ENCODE assay signal across 24 cellular contexts in the genomic region with DNA sequence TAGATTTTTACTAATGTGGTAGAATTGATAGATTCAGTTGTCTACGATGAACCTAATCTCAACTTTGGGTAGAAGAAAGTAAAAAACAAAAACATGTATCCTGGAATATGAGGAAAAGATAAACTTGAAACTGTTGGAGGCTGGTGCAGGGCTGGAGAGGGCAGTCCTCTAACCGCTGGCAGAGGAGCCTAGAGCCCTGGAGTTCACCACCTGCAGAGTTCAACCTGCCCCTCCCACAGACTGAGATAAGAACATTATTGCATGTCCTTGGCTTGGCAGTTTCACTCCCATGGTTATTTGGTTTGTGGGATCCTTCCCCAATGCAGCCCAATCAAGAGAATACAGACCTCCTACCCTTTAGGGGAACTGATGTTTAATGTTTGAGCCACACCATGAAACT. TPM values are rescaled to one million over a fixed set of nuclear protein-coding genes. Genes with fewer than 3 reads are reported as not detected.
A peak's percentile ranks its signal among the peaks of the same experiment; 100 is the strongest.
DNase-seq lines count a peak whose midpoint lies in the region; ATAC-seq and TF ChIP-seq lines count a peak whose summit lies in the region.
"Had no signal": no experiment of that assay in that cellular context is flagged by ENCODE, and none has a peak within 500 bp of the region (broad histone marks: within the 10 kb centered on the region; RNA-seq: fewer than 3 reads in every experiment).

No MANE protein-coding gene starts in this region.

- in situ Hi-C loops in Panc1 (cut with HindIII; ENCODE audit: low pct_unique_long_range_greater_than_20kb, low sequenced_read_pairs), result no loop called here

- peaks cover 3 to 11% of the 10 kb centered on the region in 2 donors for H3K36me3 Mint-ChIP-seq in CD14-positive monocyte
- H3K36me3 Mint-ChIP-seq: activated naive CD8-positive, alpha-beta T cell treated with anti-CD3 and anti-CD28 coated beads, Interleukin-2, amount 10 ng/mL, durations not matched to agents 7 days and 5 days; CD4-positive, CD25-positive, alpha-beta regulatory T cell had no signal

- no CpG with 5 or more reads among the region's 2 CpGs for WGBS in mesendoderm (ENCODE audit: extremely low coverage, insufficient coverage, low lambda C conversion rate)

- no peaks in the 10 kb centered on the region for H3K9me3 ChIP-seq in Panc1 (ENCODE audit: control insufficient read depth, insufficient read depth, low read depth, low read length)
- no peaks in the 10 kb centered on the region for H3K9me3 ChIP-seq in endocrine pancreas (ENCODE audit: control insufficient read depth, low read length)
- H3K9me3 ChIP-seq: prostate gland, thoracic aorta, uterus had no signal

- H3K4me2 ChIP-seq in mesendoderm (ENCODE audit: low read length), result no peak overlapping the region

- no peak for ATAC-seq in Panc1
- ATAC-seq in HG03135 (IDR thresholded peaks at IDR 0.05; ENCODE audit: unreplicated experiment), result no peak
- ATAC-seq: Right ventricle myocardium inferior; stimulated activated naive CD8-positive, alpha-beta T cell treated with anti-CD3 and anti-CD28 coated beads, Interleukin-15, Interleukin-2, amounts not matched to agents 100 U/mL and 50 U/mL, for 24 hours had no signal

- H3K18ac ChIP-seq in mesendoderm (ENCODE audit: low read length), result no peak overlapping the region

- no peak overlapping the region for H4K5ac ChIP-seq in mesendoderm (ENCODE audit: low read length)

- H3K79me2 ChIP-seq in mesendoderm (ENCODE audit: control insufficient read depth, insufficient read depth, low read length), result no peaks in the 10 kb centered on the region

- H3K56ac ChIP-seq in mesendoderm (ENCODE audit: low read length), result no peak overlapping the region

- no peak overlapping the region for H3K27ac Mint-ChIP-seq in CD14-positive monocyte
- H3K27ac Mint-ChIP-seq: activated naive CD8-positive, alpha-beta T cell treated with anti-CD3 and anti-CD28 coated beads, Interleukin-2, amount 10 ng/mL, durations not matched to agents 7 days and 5 days; CD4-positive, CD25-positive, alpha-beta regulatory T cell had no signal

- peaks cover 7% of the 10 kb centered on the region for H3K4me1 Mint-ChIP-seq in CD14-positive monocyte

- peaks cover 29 to 39% (median 38%) of the 10 kb centered on the region in 3 donors for H3K27me3 Mint-ChIP-seq in CD14-positive monocyte (ENCODE audit: low read depth in 3 of 3)

- H3K27ac ChIP-seq in Panc1 (ENCODE audit: low read length) (peak overlapping the region; percentile 83), mesendoderm (ENCODE audit: low read depth, low read length) (no peak overlapping the region)
- H3K27ac ChIP-seq: GM23248, HL-60, prostate gland, thoracic aorta, uterus had no signal

- H3K23ac ChIP-seq in mesendoderm (ENCODE audit: low read length), result no peak overlapping the region

- peak overlapping the region; percentile 60 to 65 for H3K4me3 Mint-ChIP-seq in CD14-positive monocyte

- H2BK120ac ChIP-seq in mesendoderm (ENCODE audit: low read depth, low read length), result no peak overlapping the region

- H2BK5ac ChIP-seq in mesendoderm (ENCODE audit: low read length), result no peak overlapping the region

- no peak overlapping the region for H2BK15ac ChIP-seq in mesendoderm (replicated peaks; ENCODE audit: low read depth)

- peaks cover 0 to 2% (median 0%) of the 10 kb centered on the region in 7 donors for H3K9me3 Mint-ChIP-seq in CD14-positive monocyte
- H3K9me3 Mint-ChIP-seq: activated naive CD8-positive, alpha-beta T cell treated with anti-CD3 and anti-CD28 coated beads, Interleukin-2, amount 10 ng/mL, durations not matched to agents 7 days and 5 days; CD4-positive, CD25-positive, alpha-beta regulatory T cell had no signal

- H3K9ac ChIP-seq in endocrine pancreas (ENCODE audit: control insufficient read depth, insufficient read depth, low read length), result no peak overlapping the region
- no peak overlapping the region for H3K9ac ChIP-seq in mesendoderm (ENCODE audit: low read length)
- H3K9ac ChIP-seq: GM23248 had no signal

- BruUV-seq in Panc1 (replicated peaks; lab: Mats Ljungman, UMichigan), result no TSS peak

- H3K79me1 ChIP-seq in mesendoderm (ENCODE audit: low read length), result no peaks in the 10 kb centered on the region

- intact Hi-C loops in CD14-positive monocyte (cut with micrococcal nuclease), result loop anchor here in 1 of 2 donors (5.0 kb wide), 1 partner anchor 181 kb away; no protein-coding TSS in a partner anchor
- intact Hi-C loops in Panc1 (cut with micrococcal nuclease; ENCODE audit: unreplicated experiment), result no loop called here

- H3K27me3 ChIP-seq in Panc1 (ENCODE audit: control insufficient read depth, insufficient read depth, low read length) (no peaks in the 10 kb centered on the region), endocrine pancreas (ENCODE audit: control insufficient read depth, insufficient read depth, low read length) (no peaks in the 10 kb centered on the region), mesendoderm (ENCODE audit: insufficient read depth, low read length, poor library complexity) (no peaks in the 10 kb centered on the region)
- H3K27me3 ChIP-seq: uterus had no signal

- no peak overlapping the region for H3K4ac ChIP-seq in mesendoderm (ENCODE audit: low read depth, low read length)

- H2AK5ac ChIP-seq in mesendoderm (ENCODE audit: low read length), result no peak overlapping the region

- CTCF ChIA-PET in Panc1 (lab: Charles Lee), result interaction anchor here (0.7 to 3.0 kb wide), 5 partner anchors 26 to 334 kb away, joined by 3 to 43 read pairs (median 3); no protein-coding TSS in a partner anchor

- H3K36me3 ChIP-seq in Panc1 (ENCODE audit: control insufficient read depth, insufficient read depth, low read length), result no peaks in the 10 kb centered on the region
- H3K36me3 ChIP-seq in endocrine pancreas (ENCODE audit: control insufficient read depth, insufficient read depth, low read length), result no peaks in the 10 kb centered on the region
- H3K36me3 ChIP-seq in mesendoderm (ENCODE audit: control insufficient read depth, insufficient read depth, low read length), result no peaks in the 10 kb centered on the region
- H3K36me3 ChIP-seq: prostate gland, thoracic aorta, uterus had no signal

- TF ChIP-seq CTCF in CD14-positive monocyte (IDR thresholded peaks at IDR 0.05) (no peak), Panc1 (IDR thresholded peaks at IDR 0.05) (no peak)

- DNase-seq in CD14-positive monocyte (ENCODE audit: low spot score) (no peak), Panc1 (ENCODE audit: low read depth, low spot score) (no peak), mesendoderm (peak; percentile 37), UCSD-AML1 (lab: John Stamatoyannopoulos, UW; ENCODE audit: unreplicated experiment) (no peak)
- no peak for DNase-seq in NK-92 treated with Interleukin-12 subunit alpha and Interleukin-12 subunit beta, amount 100 ng/mL, for 24 hours (lab: John Stamatoyannopoulos, UW)
- DNase-seq in activated naive CD4-positive, alpha-beta T cell treated with anti-CD3 and anti-CD28 coated beads, Interleukin-2, amount 50 U/mL, for 16 hours, result no peak
- DNase-seq: 8988T; activated CD4-positive, alpha-beta T cell treated with anti-CD3 and anti-CD28 coated beads for 4 hours; activated effector memory CD4-positive, alpha-beta T cell treated with anti-CD3 and anti-CD28 coated beads, Interleukin-2, amount 50 U/mL, for 16 hours; activated naive CD8-positive, alpha-beta T cell treated with anti-CD3 and anti-CD28 coated beads, Interleukin-2, amount 10 ng/mL, durations not matched to agents 7 days and 5 days; activated T-cell treated with anti-CD3 and anti-CD28 coated beads for 4 hours; CD4-positive, CD25-positive, alpha-beta regulatory T cell; GM23248; NCI-H1092 treated with DMSO at 0.1 percent for 48 hours; NCI-H1930; NCI-H345; stimulated activated naive CD8-positive, alpha-beta T cell treated with anti-CD3 and anti-CD28 coated beads, Interleukin-15, Interleukin-2, amounts not matched to agents 100 U/mL and 50 U/mL, for 24 hours; uterus had no signal

- POLR2A ChIA-PET in Panc1 (lab: Charles Lee), result interaction anchor here (0.6 to 1.2 kb wide), 3 partner anchors 10 to 92 kb away, joined by 3 to 5 read pairs (median 3); no protein-coding TSS in a partner anchor

- peaks cover 19% of the 10 kb centered on the region for H3K4me1 ChIP-seq in Panc1 (ENCODE audit: control insufficient read depth, insufficient read depth, low read length)
- H3K4me1 ChIP-seq in endocrine pancreas (ENCODE audit: control insufficient read depth, insufficient read depth, low read length), result peaks cover 5% of the 10 kb centered on the region
- H3K4me1 ChIP-seq in mesendoderm (ENCODE audit: control insufficient read depth, low read depth, low read length), result no peaks in the 10 kb centered on the region
- H3K4me1 ChIP-seq: prostate gland, uterus had no signal

- H4K8ac ChIP-seq in mesendoderm (ENCODE audit: low read depth, low read length), result no peak overlapping the region

- H3K4me3 ChIP-seq in Panc1 (ENCODE audit: low read depth in 2 of 2, low read length in 2 of 2) (peak overlapping the region; percentile 52 to 75), endocrine pancreas (ENCODE audit: control insufficient read depth, insufficient read depth, low read length) (peak overlapping the region; percentile 81), mesendoderm (ENCODE audit: low read length) (no peak overlapping the region)
- H3K4me3 ChIP-seq: thoracic aorta, uterus had no signal

RNA-seq across cellular contexts. Expression of a gene that starts 53.2 kb away (rescaled TPM):
- polyA plus RNA-seq in CD14-positive monocyte, result 1 to 10 TPM in 1 of 2 donors, under 1 TPM in 1; 0.89 to 1.5 TPM
- 7.6 TPM for total RNA-seq in Panc1 (2021; ENCODE audit: unreplicated experiment)
- polyA plus RNA-seq in Panc1 (2012; ENCODE audit: insufficient read length), result 4.4 TPM
- 24.2 TPM for polyA plus RNA-seq in mesendoderm (2013, experiment 1 of 2)
- polyA plus RNA-seq in mesendoderm (2013, experiment 2 of 2), result 21.6 TPM
- total RNA-seq: GM23248 had no signal
- polyA plus RNA-seq: GM23248 had no signal
